Comparison of ENCODE assay signal across 10 cellular contexts in the genomic region with DNA sequence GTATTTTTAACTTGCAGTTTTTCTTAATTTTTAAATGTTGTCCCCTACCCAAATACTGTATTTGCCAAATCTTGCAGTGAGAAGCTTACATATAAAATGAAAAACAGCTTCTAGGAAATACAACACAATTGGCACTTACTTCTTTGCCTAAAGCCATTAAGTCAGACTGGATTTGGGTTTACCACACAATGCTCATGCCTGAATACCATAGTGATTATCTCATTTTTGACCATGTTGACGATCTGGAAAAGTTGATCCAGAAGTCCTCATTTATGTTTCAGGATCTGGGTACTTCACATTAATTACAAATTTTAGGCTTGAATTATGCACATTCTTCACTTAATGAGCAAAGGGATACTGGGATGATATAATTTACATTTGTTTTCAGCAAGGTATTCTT. TPM values are rescaled to one million over a fixed set of nuclear protein-coding genes. Genes with fewer than 3 reads are reported as not detected.
DNase-seq lines count a peak whose midpoint lies in the region; ATAC-seq and TF ChIP-seq lines count a peak whose summit lies in the region.
"Had no signal": no experiment of that assay in that cellular context is flagged by ENCODE, and none has a peak within 500 bp of the region (broad histone marks: within the 10 kb centered on the region; RNA-seq: fewer than 3 reads in every experiment).

No MANE protein-coding gene starts in this region.

- H3K27ac Mint-ChIP-seq in HFFc6: peak overlapping the region; percentile 99
- no peak overlapping the region for H3K27ac Mint-ChIP-seq in mesothelial cell of epicardium

- H3K4me3 ChIP-seq in BLaER1 (no peak overlapping the region), astrocyte of the spinal cord (ENCODE audit: low read depth, low read length) (no peak overlapping the region)

- H3K27me3 ChIP-seq in BLaER1: no peaks in the 10 kb centered on the region
- H3K27me3 ChIP-seq: spleen had no signal

- H3K4me1 Mint-ChIP-seq in HFFc6 (ENCODE audit: low read depth): peaks cover 33% of the 10 kb centered on the region
- peaks cover 28% of the 10 kb centered on the region for H3K4me1 Mint-ChIP-seq in mesothelial cell of epicardium

- H4K20me1 ChIP-seq in BLaER1: peaks cover 29% of the 10 kb centered on the region; the same call in 1 of the 2 replicates

- no peak for TF ChIP-seq CTCF in HFFc6 (IDR thresholded peaks at IDR 0.05)
- no peak for TF ChIP-seq CTCF in astrocyte of the spinal cord (IDR thresholded peaks at IDR 0.05; ENCODE audit: low read depth, low read length)
- TF ChIP-seq CTCF in mesothelial cell of epicardium (IDR thresholded peaks at IDR 0.05; ENCODE audit: unreplicated experiment): no peak

- peak overlapping the region; percentile 77 for H3K4me2 ChIP-seq in BLaER1

- H3K36me3 Mint-ChIP-seq in HFFc6 (ENCODE audit: low read depth) (peaks cover 38% of the 10 kb centered on the region), mesothelial cell of epicardium (peaks cover 18% of the 10 kb centered on the region)

- H3K9me3 ChIP-seq in BLaER1: no peaks in the 10 kb centered on the region
- H3K9me3 ChIP-seq: spleen had no signal

- in situ Hi-C loops in astrocyte of the spinal cord (cut with HindIII; ENCODE audit: low sequenced_read_pairs): no loop called here

- H3K9ac ChIP-seq in BLaER1: no peak overlapping the region

- H3K36me3 ChIP-seq in BLaER1: peaks cover 53% of the 10 kb centered on the region

- no peak overlapping the region for H3K27ac ChIP-seq in BLaER1
- H3K27ac ChIP-seq: spleen had no signal

- H3K27me3 Mint-ChIP-seq in HFFc6 (ENCODE audit: insufficient read depth) (peaks cover 6% of the 10 kb centered on the region), mesothelial cell of epicardium (ENCODE audit: low read depth) (no peaks in the 10 kb centered on the region)

- H3K4me3 Mint-ChIP-seq in HFFc6: peak overlapping the region; percentile 98
- H3K4me3 Mint-ChIP-seq in mesothelial cell of epicardium: peak overlapping the region; percentile 100

- DNase-seq in HFFc6: peak; percentile 31
- DNase-seq in astrocyte of the spinal cord (ENCODE audit: low read depth, low spot score): peak; percentile 29
- DNase-seq in mesothelial cell of epicardium (ENCODE audit: low spot score in 2 of 2, unreplicated experiment in 2 of 2): no peak
- no peak for DNase-seq in putamen (ENCODE audit: low spot score)
- no peak for DNase-seq in NCI-H1092 (lab: John Stamatoyannopoulos, UW)
- DNase-seq: effector CD8-positive, alpha-beta T cell; spleen had no signal

- no peaks in the 10 kb centered on the region for H3K9me3 Mint-ChIP-seq in HFFc6
- H3K9me3 Mint-ChIP-seq in mesothelial cell of epicardium: no peaks in the 10 kb centered on the region

- ATAC-seq in HG02885 (IDR thresholded peaks at IDR 0.05; ENCODE audit: poor library complexity, unreplicated experiment) (no peak), GM21526 (IDR thresholded peaks at IDR 0.05; ENCODE audit: low FRiP score, unreplicated experiment) (no peak)

- H3K4me1 ChIP-seq in BLaER1: peaks cover 25% of the 10 kb centered on the region

RNA-seq across cellular contexts. Expression of a gene that starts 2.4 kb away (rescaled TPM):
- total RNA-seq in HFFc6 (2021; fragmentation: NEBNext Ultra II Directional; extraction: Animal tissue kit (Norgen Biotek cat#: 25700)): 10 to 100 TPM; 47.6 to 51.7 (median 48.5) TPM
- 22.5 to 24.2 TPM (median 22.8 TPM) in 3 replicates for total RNA-seq in mesothelial cell of epicardium

RNA-seq across cellular contexts. Expression of a gene that starts 34.2 kb away (rescaled TPM):
- total RNA-seq in HFFc6 (2021; fragmentation: NEBNext Ultra II Directional; extraction: Animal tissue kit (Norgen Biotek cat#: 25700)): 10 to 100 TPM; 15.1 to 19.3 (median 17.4) TPM
- 25.3 to 26.3 TPM (median 25.6 TPM) in 3 replicates for total RNA-seq in mesothelial cell of epicardium

Comparison
In these comparisons a context has a peak if more than half of its experiments do, and no peak if none do; other contexts are left out.
1. DNase-seq: peak in HFFc6 (single experiment) and astrocyte of the spinal cord (single experiment); none in mesothelial cell of epicardium (0 of 2), putamen (single experiment) and NCI-H1092 (single experiment).